1 cellular context compared by ENCODE assay signal in genomic region chr11:124079631-124080318, GRCh38.
TF ChIP-seq lines count a peak whose summit lies in the region.

No MANE protein-coding gene starts in this region.

TF ChIP-seq in K562, 482 proteins besides CTCF, POLR2A, EP300 and RAD21 (continued from another document and continues in another):
- TF ChIP-seq PATZ1 (CRISPR knock-in tag; IDR thresholded peaks at IDR 0.05; ENCODE audit: borderline replicate concordance), result no peak
- no peak for TF ChIP-seq RUNX1 (IDR thresholded peaks at IDR 0.05; ENCODE audit: low read depth)
- TF ChIP-seq TAF1 (IDR thresholded peaks at IDR 0.05; ENCODE audit: control insufficient read depth, extremely low read depth, insufficient read depth, low read length, severe bottlenecking), result no peak
- 0 out of 4 replicates have a peak, but pooled peaks of 1 of the 2 experiments have one; percentile 28 for TF ChIP-seq SIN3A (IDR thresholded peaks at IDR 0.05; ENCODE audit: borderline replicate concordance in 2 of 2, control insufficient read depth in 1 of 2, low read depth in 2 of 2, low read length in 2 of 2)
- peak; percentile 84; the same call in 1 of the 2 replicates for TF ChIP-seq ZSCAN29 (IDR thresholded peaks at IDR 0.05)
- TF ChIP-seq ZFP36 (IDR thresholded peaks at IDR 0.05; ENCODE audit: low read depth, low read length, partially characterized antibody), result peak; percentile 12
- TF ChIP-seq CC2D1A (IDR thresholded peaks at IDR 0.05), result peak; percentile 86
- TF ChIP-seq TOE1 (IDR thresholded peaks at IDR 0.05; ENCODE audit: borderline replicate concordance), result peak; percentile 66; the same call in 1 of the 2 replicates
- TF ChIP-seq TOE1 (CRISPR knock-in tag; IDR thresholded peaks at IDR 0.05; ENCODE audit: borderline replicate concordance, low read depth), result no peak
- TF ChIP-seq FOXK2 (conservative IDR thresholded peaks at IDR 0.05 in 1 of 2, IDR thresholded peaks at IDR 0.05 in 1 of 2; ENCODE audit: low read depth in 2 of 2), result peak; percentile 64 to 66; a peak in 3 of 4 replicates
- TF ChIP-seq ZNF124 (CRISPR knock-in tag; IDR thresholded peaks at IDR 0.05), result no peak
- TF ChIP-seq FIP1L1 (IDR thresholded peaks at IDR 0.05; ENCODE audit: low read depth, low read length, poor library complexity, severe bottlenecking), result no peak
- TF ChIP-seq RAD51 (IDR thresholded peaks at IDR 0.05; ENCODE audit: borderline replicate concordance, low read depth), result peak; percentile 44; the same call in 1 of the 2 replicates
- TF ChIP-seq TAL1 (IDR thresholded peaks at IDR 0.05), result peak; percentile 97
- TF ChIP-seq PHTF2 (CRISPR knock-in tag; IDR thresholded peaks at IDR 0.05), result peak; percentile 18; the same call in 1 of the 2 replicates
- peak; percentile 61 for TF ChIP-seq SMAD1 (IDR thresholded peaks at IDR 0.05; ENCODE audit: low read depth, low read length, partially characterized antibody)
- 0 out of 2 replicates have a peak, but pooled peaks have one; percentile 60 for TF ChIP-seq MTA3 (IDR thresholded peaks at IDR 0.05; ENCODE audit: borderline replicate concordance)
- no peak for TF ChIP-seq SP2 (IDR thresholded peaks at IDR 0.05; ENCODE audit: extremely low read depth, low read depth, low read length, poor library complexity, severe bottlenecking)
- TF ChIP-seq MAFF (IDR thresholded peaks at IDR 0.05; ENCODE audit: low read length), result peak; percentile 73
- TF ChIP-seq MAFK (IDR thresholded peaks at IDR 0.05; ENCODE audit: low read length), result peak; percentile 68
- TF ChIP-seq C11orf30 (IDR thresholded peaks at IDR 0.05; ENCODE audit: low read depth), result peak; percentile 79
- TF ChIP-seq ZNF263 (CRISPR knock-in tag; IDR thresholded peaks at IDR 0.05; ENCODE audit: borderline replicate concordance), result no peak; the same call in 1 of the 2 replicates
- peak in 1 of 2 experiments; percentile 77; a peak in 2 of 4 replicates for TF ChIP-seq ZNF639 (CRISPR knock-in tag; conservative IDR thresholded peaks at IDR 0.05 in 1 of 2, IDR thresholded peaks at IDR 0.05 in 1 of 2)
- TF ChIP-seq ARID1B (IDR thresholded peaks at IDR 0.05), result peak; percentile 99
- TF ChIP-seq MYC (IDR thresholded peaks at IDR 0.05; ENCODE audit: low read depth, low read length), result peak; percentile 66; the same call in 1 of the 2 replicates
- TF ChIP-seq MYC (CRISPR knock-in tag; IDR thresholded peaks at IDR 0.05; ENCODE audit: borderline replicate concordance, low read depth), result no peak
- TF ChIP-seq ZNF24 (IDR thresholded peaks at IDR 0.05), result peak; percentile 27; the same call in 1 of the 2 replicates
- TF ChIP-seq, protein P1, sequence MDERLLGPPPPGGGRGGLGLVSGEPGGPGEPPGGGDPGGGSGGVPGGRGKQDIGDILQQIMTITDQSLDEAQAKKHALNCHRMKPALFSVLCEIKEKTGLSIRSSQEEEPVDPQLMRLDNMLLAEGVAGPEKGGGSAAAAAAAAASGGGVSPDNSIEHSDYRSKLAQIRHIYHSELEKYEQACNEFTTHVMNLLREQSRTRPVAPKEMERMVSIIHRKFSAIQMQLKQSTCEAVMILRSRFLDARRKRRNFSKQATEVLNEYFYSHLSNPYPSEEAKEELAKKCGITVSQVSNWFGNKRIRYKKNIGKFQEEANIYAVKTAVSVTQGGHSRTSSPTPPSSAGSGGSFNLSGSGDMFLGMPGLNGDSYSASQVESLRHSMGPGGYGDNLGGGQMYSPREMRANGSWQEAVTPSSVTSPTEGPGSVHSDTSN (CRISPR knock-in tag; IDR thresholded peaks at IDR 0.05; ENCODE audit: low read depth), result no peak
- TF ChIP-seq, protein P1 (tag; conservative IDR thresholded peaks at IDR 0.05; ENCODE audit: low read depth), result peak; percentile 90
- TF ChIP-seq SMC3 (conservative IDR thresholded peaks at IDR 0.05; ENCODE audit: insufficient read depth, low read depth, low read length), result no peak
- peak; percentile 30; the same call in 1 of the 2 replicates for TF ChIP-seq ESRRA (IDR thresholded peaks at IDR 0.05; ENCODE audit: borderline replicate concordance, low read depth)
- peak; percentile 76 for TF ChIP-seq CHD4 (IDR thresholded peaks at IDR 0.05; ENCODE audit: insufficient read depth, insufficient replicate concordance, low read depth, low read length, poor library complexity, severe bottlenecking)
- peak; percentile 70 for TF ChIP-seq MBD2 (IDR thresholded peaks at IDR 0.05; ENCODE audit: borderline replicate concordance, low read depth)
- TF ChIP-seq TARDBP (IDR thresholded peaks at IDR 0.05), result peak; percentile 59; the same call in 1 of the 2 replicates
- peak; percentile 93 for TF ChIP-seq HDAC3 (IDR thresholded peaks at IDR 0.05; ENCODE audit: borderline replicate concordance, partially characterized antibody)
- TF ChIP-seq ZNF589 (CRISPR knock-in tag; IDR thresholded peaks at IDR 0.05; ENCODE audit: low read depth), result peak; percentile 95
- no peak for TF ChIP-seq EGR1 (conservative IDR thresholded peaks at IDR 0.05)
- peak; percentile 74 for TF ChIP-seq CXXC5 (CRISPR knock-in tag; IDR thresholded peaks at IDR 0.05)
- TF ChIP-seq SMARCC2 (IDR thresholded peaks at IDR 0.05; ENCODE audit: low read depth), result peak; percentile 98
- peak; percentile 66; the same call in 1 of the 2 replicates for TF ChIP-seq BHLHE40 (IDR thresholded peaks at IDR 0.05; ENCODE audit: low read length)
- peak; percentile 83 for TF ChIP-seq GATA2 (CRISPR knock-in tag; IDR thresholded peaks at IDR 0.05)
- TF ChIP-seq NBN (IDR thresholded peaks at IDR 0.05; ENCODE audit: low read depth), result peak; percentile 83
- TF ChIP-seq ZNF12 (CRISPR knock-in tag; IDR thresholded peaks at IDR 0.05), result no peak
- peak; percentile 14 to 87; a peak in 2 of 4 replicates for TF ChIP-seq TBL1XR1 (IDR thresholded peaks at IDR 0.05; ENCODE audit: low read length in 2 of 2)
- TF ChIP-seq, protein P2, sequence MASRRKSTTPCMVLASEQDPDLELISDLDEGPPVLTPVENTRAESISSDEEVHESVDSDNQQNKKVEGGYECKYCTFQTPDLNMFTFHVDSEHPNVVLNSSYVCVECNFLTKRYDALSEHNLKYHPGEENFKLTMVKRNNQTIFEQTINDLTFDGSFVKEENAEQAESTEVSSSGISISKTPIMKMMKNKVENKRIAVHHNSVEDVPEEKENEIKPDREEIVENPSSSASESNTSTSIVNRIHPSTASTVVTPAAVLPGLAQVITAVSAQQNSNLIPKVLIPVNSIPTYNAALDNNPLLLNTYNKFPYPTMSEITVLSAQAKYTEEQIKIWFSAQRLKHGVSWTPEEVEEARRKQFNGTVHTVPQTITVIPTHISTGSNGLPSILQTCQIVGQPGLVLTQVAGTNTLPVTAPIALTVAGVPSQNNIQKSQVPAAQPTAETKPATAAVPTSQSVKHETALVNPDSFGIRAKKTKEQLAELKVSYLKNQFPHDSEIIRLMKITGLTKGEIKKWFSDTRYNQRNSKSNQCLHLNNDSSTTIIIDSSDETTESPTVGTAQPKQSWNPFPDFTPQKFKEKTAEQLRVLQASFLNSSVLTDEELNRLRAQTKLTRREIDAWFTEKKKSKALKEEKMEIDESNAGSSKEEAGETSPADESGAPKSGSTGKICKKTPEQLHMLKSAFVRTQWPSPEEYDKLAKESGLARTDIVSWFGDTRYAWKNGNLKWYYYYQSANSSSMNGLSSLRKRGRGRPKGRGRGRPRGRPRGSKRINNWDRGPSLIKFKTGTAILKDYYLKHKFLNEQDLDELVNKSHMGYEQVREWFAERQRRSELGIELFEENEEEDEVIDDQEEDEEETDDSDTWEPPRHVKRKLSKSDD (conservative IDR thresholded peaks at IDR 0.05; ENCODE audit: low read length), result no peak
- TF ChIP-seq CUX1 (CRISPR knock-in tag; IDR thresholded peaks at IDR 0.05), result peak; percentile 89; the same call in 1 of the 2 replicates
- no peak for TF ChIP-seq KLF13 (tag; IDR thresholded peaks at IDR 0.05; ENCODE audit: borderline replicate concordance, low read depth)
- TF ChIP-seq ELK1 (CRISPR knock-in tag; IDR thresholded peaks at IDR 0.05), result no peak
- peak; percentile 85 for TF ChIP-seq CHAMP1 (IDR thresholded peaks at IDR 0.05)
- TF ChIP-seq SMARCA4 (IDR thresholded peaks at IDR 0.05), result peak; percentile 99
